20 cellular contexts compared by ENCODE assay signal in genomic region chr1:52386458-52386857, GRCh38. TPM values are rescaled to one million over a fixed set of nuclear protein-coding genes. Genes with fewer than 3 reads are reported as not detected.
A peak's percentile ranks its signal among the peaks of the same experiment; 100 is the strongest.
DNase-seq lines count a peak whose midpoint lies in the region; TF ChIP-seq lines count a peak whose summit lies in the region.
"Had no signal": no experiment of that assay in that cellular context is flagged by ENCODE, and none has a peak within 500 bp of the region (broad histone marks: within the 10 kb centered on the region; RNA-seq: fewer than 3 reads in every experiment).

No MANE protein-coding gene starts in this region.

- BruUV-seq in mammary epithelial cell (replicated peaks; lab: Mats Ljungman, UMichigan) (no TSS peak), MCF 10A (replicated peaks; lab: Mats Ljungman, UMichigan) (no TSS peak)

- H3K4me1 ChIP-seq in mammary epithelial cell (ENCODE audit: insufficient read depth, low read length) (no peaks in the 10 kb centered on the region), smooth muscle cell (ENCODE audit: low read depth) (no peaks in the 10 kb centered on the region)

- H2AFZ ChIP-seq in mammary epithelial cell (ENCODE audit: low read depth, low read length) (peak overlapping the region; percentile 12), smooth muscle cell (ENCODE audit: low read depth) (peak overlapping the region; percentile 9)

- H3K27me3 ChIP-seq in mammary epithelial cell (ENCODE audit: insufficient read depth, low read length) (no peaks in the 10 kb centered on the region), smooth muscle cell (ENCODE audit: low read depth) (no peaks in the 10 kb centered on the region)

- WGBS in mammary epithelial cell (ENCODE audit: low coverage, missing lambda C conversion rate) = 38% methylated on average over 2 of the region's 5 CpGs
- WGBS in smooth muscle cell (ENCODE audit: low lambda C conversion rate) = 18% methylated on average over 5 of the region's 5 CpGs

- dilution Hi-C loops in mammary epithelial cell (cut with HindIII; ENCODE audit: low sequenced_read_pairs) = no loop called here

- H3K4me3 Mint-ChIP-seq in MCF 10A (ENCODE audit: unreplicated experiment) = no peak overlapping the region
- H3K4me3 Mint-ChIP-seq: B cell had no signal

- H3K36me3 Mint-ChIP-seq in MCF 10A (ENCODE audit: insufficient read depth, unreplicated experiment) = peaks cover 42% of the 10 kb centered on the region

- H3K79me2 ChIP-seq in mammary epithelial cell (ENCODE audit: insufficient read depth, low read length) (no peaks in the 10 kb centered on the region), smooth muscle cell (ENCODE audit: low read depth) (no peaks in the 10 kb centered on the region)

- H3F3A ChIP-seq in smooth muscle cell (ENCODE audit: low read depth) = no peaks in the 10 kb centered on the region

- H3K9ac ChIP-seq in mammary epithelial cell (ENCODE audit: insufficient read depth, low read length) (no peak overlapping the region), smooth muscle cell (ENCODE audit: low read depth) (no peak overlapping the region)
- H3K9ac ChIP-seq: KMS-11 had no signal

- DNase-seq in mammary epithelial cell (no peak), MCF 10A (ENCODE audit: unreplicated experiment) (no peak), astrocyte of the hippocampus (ENCODE audit: low read depth, low spot score) (peak; percentile 15), fibroblast of villous mesenchyme (ENCODE audit: low read depth) (peak; percentile 48), smooth muscle cell (lab: John Stamatoyannopoulos, UW; ENCODE audit: unreplicated experiment) (no peak), NCI-H774 (lab: John Stamatoyannopoulos, UW) (no peak), H4 (ENCODE audit: low spot score) (no peak), occipital lobe (lab: John Stamatoyannopoulos, UW) (no peak)
- DNase-seq: DMS79, HCEC 1CT, NCI-H1417, NCI-H1694 treated with DMSO at 0.1 percent for 48 hours, NCI-H2081 treated with DMSO at 0.1 percent for 48 hours, NCI-H2171 treated with DMSO at 0.1 percent for 48 hours, NCI-H446, NCI-H526, Right ventricle myocardium superior had no signal

- CTCF ChIA-PET in mammary epithelial cell (lab: Charles Lee; ENCODE audit: low non-redundant PET) = no interaction called here
- CTCF ChIA-PET in MCF 10A (lab: Yijun Ruan, JAX) = interaction anchor here (0.6 kb wide), 1 partner anchor 164 kb away, joined by 4 read pairs; no protein-coding TSS in a partner anchor

- H3K27ac ChIP-seq in mammary epithelial cell (ENCODE audit: insufficient read depth, low read depth, low read length) = no peak overlapping the region
- peak overlapping the region; percentile 47 for H3K27ac ChIP-seq in smooth muscle cell (ENCODE audit: low read depth)
- H3K27ac ChIP-seq: KMS-11 had no signal

- no peak overlapping the region for H3K27ac Mint-ChIP-seq in MCF 10A (ENCODE audit: low read depth, unreplicated experiment)
- H3K27ac Mint-ChIP-seq: B cell had no signal

- POLR2A ChIA-PET in MCF 10A (lab: Yijun Ruan, JAX) = no interaction called here

- in situ Hi-C loops in mammary epithelial cell (cut with MboI; ENCODE audit: low sequenced_read_pairs in 2 of 2) = no loop called here

- TF ChIP-seq CTCF in mammary epithelial cell (conservative IDR thresholded peaks at IDR 0.05 in 1 of 2, IDR thresholded peaks at IDR 0.05 in 1 of 2; ENCODE audit: extremely low read depth in 1 of 2, insufficient read depth in 1 of 2, low read depth in 1 of 2, low read length in 2 of 2) (no peak), MCF 10A (IDR thresholded peaks at IDR 0.05; ENCODE audit: unreplicated experiment) (no peak), fibroblast of villous mesenchyme (IDR thresholded peaks at IDR 0.05; ENCODE audit: insufficient read depth, low read depth, low read length) (no peak), smooth muscle cell (IDR thresholded peaks at IDR 0.05; ENCODE audit: borderline replicate concordance, insufficient read depth, poor library complexity, severe bottlenecking) (no peak)

- no peaks in the 10 kb centered on the region for H3K9me3 Mint-ChIP-seq in MCF 10A (ENCODE audit: unreplicated experiment)

- H3K27me3 Mint-ChIP-seq in MCF 10A (ENCODE audit: insufficient read depth, unreplicated experiment) = no peaks in the 10 kb centered on the region
- H3K27me3 Mint-ChIP-seq: B cell had no signal

- H3K4me3 ChIP-seq in mammary epithelial cell (replicated peaks in 1 of 3; ENCODE audit: insufficient read depth in 1 of 3, low read depth in 2 of 3, low read length in 3 of 3) (no peak overlapping the region), fibroblast of villous mesenchyme (ENCODE audit: low read depth, low read length) (no peak overlapping the region), smooth muscle cell (no peak overlapping the region)
- H3K4me3 ChIP-seq: GM12878 had no signal

- H3K4me2 ChIP-seq in mammary epithelial cell (ENCODE audit: insufficient read depth, low read depth, low read length) (no peak overlapping the region), smooth muscle cell (peak overlapping the region; percentile 30)
- H3K4me2 ChIP-seq: KMS-11 had no signal

- H3K4me1 Mint-ChIP-seq in MCF 10A (ENCODE audit: insufficient read depth, unreplicated experiment) = no peaks in the 10 kb centered on the region
- H3K4me1 Mint-ChIP-seq: B cell had no signal

- H3K9me3 ChIP-seq in mammary epithelial cell (replicated peaks; ENCODE audit: insufficient read depth, low read length) = no peaks in the 10 kb centered on the region
- no peaks in the 10 kb centered on the region for H3K9me3 ChIP-seq in smooth muscle cell (replicated peaks; ENCODE audit: low read depth)

- H3K36me3 ChIP-seq in mammary epithelial cell (ENCODE audit: insufficient read depth, low read length) = peaks cover 28% of the 10 kb centered on the region
- H3K36me3 ChIP-seq in smooth muscle cell (ENCODE audit: low read depth) = no peaks in the 10 kb centered on the region

- H4K20me1 ChIP-seq in mammary epithelial cell (ENCODE audit: insufficient read depth, low read length) (no peaks in the 10 kb centered on the region), smooth muscle cell (ENCODE audit: low read depth) (no peaks in the 10 kb centered on the region)

- intact Hi-C loops in mammary epithelial cell (cut with micrococcal nuclease) (no loop called here), MCF 10A (cut with micrococcal nuclease) (no loop called here)

RNA-seq across cellular contexts. Expression of gene ORC1, which starts 17.8 kb away (rescaled TPM):
- total RNA-seq in mammary epithelial cell = 1 to 10 TPM; 1.2 to 8.8 TPM
- polyA plus RNA-seq in mammary epithelial cell = 16.8 TPM
- 22.4 TPM for polyA minus RNA-seq in mammary epithelial cell
- total RNA-seq in MCF 10A (2022) = 1.8 and 2.7 TPM in 2 replicates
- total RNA-seq in fibroblast of villous mesenchyme = 4.8 and 5.2 TPM in 2 replicates
- total RNA-seq in smooth muscle cell = 1.9 and 3.5 TPM in 2 replicates
- polyA plus RNA-seq in smooth muscle cell = 1.9 and 2.5 TPM in 2 replicates
- 29.4 and 31.1 TPM in 2 replicates for total RNA-seq in H4 (2014; rRNA removed; shearing (Covaris generic))
- total RNA-seq in occipital lobe = 0.94 TPM

RNA-seq across cellular contexts. Expression of gene PRPF38A, which starts 17.9 kb away (rescaled TPM):
- total RNA-seq in mammary epithelial cell (10 to 100 TPM in 1 of 2 donors, 1 to 10 TPM in 1; 9.2 to 34.9 TPM), MCF 10A (2022) (63.8 TPM in 2 replicates), fibroblast of villous mesenchyme (6.8 and 12.5 TPM in 2 replicates), smooth muscle cell (23.2 and 24.8 TPM in 2 replicates), occipital lobe (19.5 TPM)
- polyA plus RNA-seq in mammary epithelial cell (22.1 TPM), smooth muscle cell (28.0 and 31.6 TPM in 2 replicates)
- polyA minus RNA-seq in mammary epithelial cell = 58.3 TPM
- total RNA-seq in H4 (2014; rRNA removed; shearing (Covaris generic)) = 9.7 and 15.0 TPM in 2 replicates

RNA-seq across cellular contexts. Expression of gene CC2D1B, which starts 20.5 kb away (rescaled TPM):
- total RNA-seq in mammary epithelial cell (10 to 100 TPM; 28.1 to 31.0 TPM), MCF 10A (2022) (28.4 and 29.5 TPM in 2 replicates), fibroblast of villous mesenchyme (36.4 and 36.7 TPM in 2 replicates), smooth muscle cell (9.7 and 12.5 TPM in 2 replicates), occipital lobe (10.1 TPM)
- polyA plus RNA-seq in mammary epithelial cell (13.8 TPM), smooth muscle cell (7.9 and 9.1 TPM in 2 replicates)
- 27.5 TPM for polyA minus RNA-seq in mammary epithelial cell
- total RNA-seq in H4 (2014; rRNA removed; shearing (Covaris generic)) = 19.9 and 23.0 TPM in 2 replicates

Comparison
In these comparisons a context has a peak if more than half of its experiments do, and no peak if none do; other contexts are left out.
1. DNase-seq: peak in astrocyte of the hippocampus (single experiment) and fibroblast of villous mesenchyme (single experiment); none in mammary epithelial cell (single experiment), MCF 10A (single experiment), smooth muscle cell (single experiment), NCI-H774 (single experiment), H4 (single experiment) and occipital lobe (single experiment).